9 cellular contexts compared by ENCODE assay signal in the genomic region with DNA sequence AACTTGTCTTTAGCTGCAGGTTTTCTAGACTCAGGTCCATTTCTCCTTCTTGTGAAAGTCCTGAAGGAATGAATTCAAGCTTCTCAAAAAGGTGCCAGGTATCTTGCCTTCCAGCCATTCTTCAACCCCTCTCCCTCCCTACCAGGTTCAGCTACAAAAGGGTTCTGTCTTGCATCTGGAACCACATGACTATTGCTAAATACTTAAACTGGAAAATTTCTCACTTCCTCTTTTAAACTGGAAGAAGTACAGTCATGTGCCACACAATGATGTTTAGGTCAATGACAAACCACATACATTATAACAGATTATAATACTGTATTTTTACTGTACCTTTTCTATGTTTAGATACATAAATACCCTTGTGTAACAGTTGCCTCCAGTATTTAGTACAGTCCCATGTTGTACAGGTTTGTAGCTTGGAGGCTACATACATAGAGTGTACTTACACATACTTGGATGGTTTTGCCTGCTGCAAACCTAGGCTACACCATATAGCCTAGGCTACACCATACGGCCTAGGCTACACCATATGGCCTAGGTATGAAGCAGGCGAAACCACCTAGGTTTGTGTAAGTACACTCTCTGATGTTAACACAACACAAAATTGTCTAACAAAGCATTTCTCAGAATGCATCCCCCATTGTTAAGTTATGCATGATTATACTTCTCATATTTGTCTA.
DNase-seq lines count a peak whose midpoint lies in the region; ATAC-seq and TF ChIP-seq lines count a peak whose summit lies in the region.
"Had no signal": no experiment of that assay in that cellular context is flagged by ENCODE, and none has a peak within 500 bp of the region (broad histone marks: within the 10 kb centered on the region; RNA-seq: fewer than 3 reads in every experiment).

No MANE protein-coding gene starts in this region.

- no peak overlapping the region for H3K23ac ChIP-seq in mesenchymal stem cell (ENCODE audit: low read length in 2 of 2)

- H3K4me1 ChIP-seq in mesenchymal stem cell (ENCODE audit: control insufficient read depth, insufficient read depth, low read depth, low read length) (peaks cover 7% of the 10 kb centered on the region), uterus (no peaks in the 10 kb centered on the region), HAP-1 (peaks cover 2% of the 10 kb centered on the region)

- no peak overlapping the region for H2BK15ac ChIP-seq in mesenchymal stem cell (ENCODE audit: low read depth, poor library complexity, severe bottlenecking)

- no peak overlapping the region for H3K9ac ChIP-seq in mesenchymal stem cell (ENCODE audit: low read length)

- H4K91ac ChIP-seq in mesenchymal stem cell (ENCODE audit: low read length): no peak overlapping the region

- peak; percentile 60 for ATAC-seq in GM18519 (IDR thresholded peaks at IDR 0.05; ENCODE audit: low FRiP score, unreplicated experiment)
- peak; percentile 66 for ATAC-seq in HG02678 (IDR thresholded peaks at IDR 0.05; ENCODE audit: unreplicated experiment)

- H3K14ac ChIP-seq in mesenchymal stem cell (ENCODE audit: low read length in 2 of 2): no peak overlapping the region

- in situ Hi-C loops in HAP-1 (cut with MboI; ENCODE audit: low sequenced_read_pairs): no loop called here

- H3K36me3 ChIP-seq in mesenchymal stem cell (ENCODE audit: control insufficient read depth in 1 of 2, insufficient read depth in 2 of 2, low read depth in 1 of 2, low read length in 2 of 2) (no peaks in the 10 kb centered on the region), uterus (no peaks in the 10 kb centered on the region), HAP-1 (replicated peaks) (no peaks in the 10 kb centered on the region)

- no peak overlapping the region for H3K27ac ChIP-seq in mesenchymal stem cell (ENCODE audit: low read length, poor library complexity, severe bottlenecking)
- no peak overlapping the region for H3K27ac ChIP-seq in uterus

- H3K9me3 ChIP-seq in mesenchymal stem cell (ENCODE audit: control insufficient read depth, low read length) (no peaks in the 10 kb centered on the region), uterus (no peaks in the 10 kb centered on the region), HAP-1 (no peaks in the 10 kb centered on the region)

- DNase-seq in NAMALWA (ENCODE audit: low spot score) (peak; percentile 68), mesenchymal stem cell (peak; percentile 18), posterior vena cava (ENCODE audit: low spot score) (no peak), uterus (no peak), HAP-1 (ENCODE audit: low spot score in 2 of 2) (no peak), SW480 (ENCODE audit: low spot score) (no peak)
- DNase-seq: kidney had no signal

- no peak overlapping the region for H2BK120ac ChIP-seq in mesenchymal stem cell (ENCODE audit: low read depth, low read length)

- no peaks in the 10 kb centered on the region for H3K27me3 ChIP-seq in mesenchymal stem cell (ENCODE audit: control insufficient read depth in 1 of 2, insufficient read depth in 1 of 2, low read length in 2 of 2)
- H3K27me3 ChIP-seq in uterus: no peaks in the 10 kb centered on the region
- no peaks in the 10 kb centered on the region for H3K27me3 ChIP-seq in HAP-1 (ENCODE audit: low read depth)

- TF ChIP-seq POLR2A in uterus (IDR thresholded peaks at IDR 0.05): no peak

- H4K8ac ChIP-seq in mesenchymal stem cell (ENCODE audit: low read length): peak overlapping the region; percentile 35

- no peak overlapping the region for H2AK5ac ChIP-seq in mesenchymal stem cell (ENCODE audit: low read length, severe bottlenecking)

- no peak overlapping the region for H3K4me2 ChIP-seq in mesenchymal stem cell (ENCODE audit: low read length, poor library complexity, severe bottlenecking)

- no peak overlapping the region for H3K4ac ChIP-seq in mesenchymal stem cell (ENCODE audit: low read depth in 1 of 2, low read length in 2 of 2)

- no peaks in the 10 kb centered on the region for H3K79me1 ChIP-seq in mesenchymal stem cell (replicated peaks; ENCODE audit: low read length, poor library complexity, severe bottlenecking)

- no peak overlapping the region for H2AFZ ChIP-seq in mesenchymal stem cell (ENCODE audit: low read depth, low read length)

- intact Hi-C loops in posterior vena cava (cut with DNase I) (no loop called here), uterus (cut with DNase I; ENCODE audit: low total_unique reads) (no loop called here)

- no peak overlapping the region for H2BK5ac ChIP-seq in mesenchymal stem cell (ENCODE audit: low read depth, low read length, poor library complexity, severe bottlenecking)

- no peak overlapping the region for H3K4me3 ChIP-seq in mesenchymal stem cell (ENCODE audit: insufficient read depth in 1 of 2, low read depth in 1 of 2, low read length in 2 of 2)
- H3K4me3 ChIP-seq in uterus: no peak overlapping the region
- H3K4me3 ChIP-seq in HAP-1: no peak overlapping the region

- TF ChIP-seq CTCF in uterus (IDR thresholded peaks at IDR 0.05): no peak

- peak overlapping the region in 1 of 2 experiments; percentile 68 for H3K18ac ChIP-seq in mesenchymal stem cell (ENCODE audit: low read depth in 1 of 2, low read length in 2 of 2)

- no peak overlapping the region for H2BK12ac ChIP-seq in mesenchymal stem cell (ENCODE audit: low read length in 2 of 2)

- WGBS in mesenchymal stem cell: 95% methylated on average over 2 of the region's 2 CpGs

Comparison
In these comparisons a context has a peak if more than half of its experiments do, and no peak if none do; other contexts are left out.
1. DNase-seq: peak in NAMALWA (single experiment) and mesenchymal stem cell (single experiment); none in posterior vena cava (single experiment), uterus (0 of 2), HAP-1 (0 of 2) and SW480 (single experiment).